In the genomic region with DNA sequence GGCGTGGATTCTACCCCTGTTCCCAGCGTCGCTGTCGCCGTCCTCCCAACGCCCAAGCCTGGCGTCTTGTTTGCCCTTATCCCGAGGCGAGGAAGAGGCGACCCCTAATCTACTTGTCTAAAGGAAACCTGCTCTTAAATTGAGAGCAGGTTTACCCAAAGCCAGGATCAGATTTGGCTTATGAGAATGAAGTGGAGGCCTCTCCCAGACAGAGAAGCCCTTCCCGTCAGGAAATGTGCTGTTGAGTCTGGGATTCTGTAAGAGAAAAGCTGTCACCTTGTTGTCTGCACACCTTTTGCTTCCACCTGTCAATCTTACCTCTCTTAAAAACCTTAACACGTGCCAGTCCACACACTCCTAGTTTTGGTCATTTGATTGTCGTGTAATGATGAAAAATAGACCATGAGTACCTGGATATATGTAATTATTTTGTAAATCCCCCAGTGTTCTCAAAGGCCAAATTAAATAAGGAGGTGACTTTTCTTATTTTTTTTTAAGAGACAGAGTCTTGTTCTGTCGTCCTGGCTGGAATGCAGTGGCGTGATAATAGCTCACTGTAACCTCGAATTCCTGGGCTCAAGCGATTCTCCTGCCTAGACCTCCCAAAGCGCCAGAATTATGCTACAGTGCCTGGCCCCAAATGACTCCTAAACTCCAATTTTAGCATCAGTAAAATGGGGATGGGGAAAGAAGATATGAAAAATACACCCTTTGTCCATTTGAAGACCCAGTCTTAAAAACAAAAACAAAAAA, we compare ENCODE assay signal across 8 cellular contexts. TPM values are rescaled to one million over a fixed set of nuclear protein-coding genes. Genes with fewer than 3 reads are reported as not detected.
DNase-seq lines count a peak whose midpoint lies in the region; ATAC-seq and TF ChIP-seq lines count a peak whose summit lies in the region.

No MANE protein-coding gene starts in this region.

- no peaks in the 10 kb centered on the region for H3K27me3 Mint-ChIP-seq in MCF 10A (ENCODE audit: insufficient read depth, unreplicated experiment)

- H3K4me1 ChIP-seq in BE2C (no peaks in the 10 kb centered on the region), HUES48 (ENCODE audit: control insufficient read depth, insufficient read depth, low read length) (peaks cover 11% of the 10 kb centered on the region; the same call in 1 of the 2 replicates), mucosa of rectum (ENCODE audit: control insufficient read depth in 2 of 2, insufficient read depth in 2 of 2, low read length in 2 of 2) (peaks cover 16 to 33% of the 10 kb centered on the region in 2 donors)

- TSS peak; percentile 46 for BruUV-seq in MCF 10A (replicated peaks; lab: Mats Ljungman, UMichigan)

- H3K9me3 ChIP-seq in BE2C, result no peaks in the 10 kb centered on the region
- H3K9me3 ChIP-seq in HUES48 (ENCODE audit: control insufficient read depth, insufficient read depth, low read length), result no peaks in the 10 kb centered on the region
- H3K9me3 ChIP-seq in mucosa of rectum (ENCODE audit: control insufficient read depth in 2 of 2, low read length in 2 of 2), result no peaks in the 10 kb centered on the region

- no peak for ATAC-seq in GM18498 (IDR thresholded peaks at IDR 0.05; ENCODE audit: unreplicated experiment)

- H3K9ac ChIP-seq in HUES48 (ENCODE audit: low read depth, low read length) (peak overlapping the region; percentile 99), mucosa of rectum (ENCODE audit: low read depth in 1 of 2, low read length in 2 of 2) (peak overlapping the region; percentile 83 to 89)

- H3K4me3 Mint-ChIP-seq in MCF 10A (ENCODE audit: unreplicated experiment), result peak overlapping the region; percentile 92

- DNase-seq in BE2C (no peak), MCF 10A (ENCODE audit: unreplicated experiment) (peak; percentile 11), islet precursor cell (no peak), NCI-H1436 (lab: John Stamatoyannopoulos, UW) (no peak), SK-N-DZ (ENCODE audit: low spot score) (no peak)

- CTCF ChIA-PET in MCF 10A (lab: Yijun Ruan, JAX), result interaction anchor here (1.1 to 2.6 kb wide), 4 partner anchors 10 to 79 kb away, joined by 3 to 12 read pairs (median 4); no protein-coding TSS in a partner anchor

- peaks cover 56% of the 10 kb centered on the region for H3K4me1 Mint-ChIP-seq in MCF 10A (ENCODE audit: insufficient read depth, unreplicated experiment)

- no peaks in the 10 kb centered on the region for H3K9me3 Mint-ChIP-seq in MCF 10A (ENCODE audit: unreplicated experiment)

- H3K36me3 ChIP-seq in BE2C (no peaks in the 10 kb centered on the region; the same call in 1 of the 2 replicates), HUES48 (ENCODE audit: control insufficient read depth, insufficient read depth, low read length) (peaks cover 37% of the 10 kb centered on the region), mucosa of rectum (ENCODE audit: control insufficient read depth in 2 of 2, insufficient read depth in 2 of 2, low read length in 2 of 2) (peaks cover 6 to 14% of the 10 kb centered on the region in 2 donors)

- peak overlapping the region; percentile 100 for H3K27ac Mint-ChIP-seq in MCF 10A (ENCODE audit: low read depth, unreplicated experiment)

- TF ChIP-seq CTCF in BE2C (IDR thresholded peaks at IDR 0.05; ENCODE audit: low read depth, low read length) (no peak), MCF 10A (IDR thresholded peaks at IDR 0.05; ENCODE audit: unreplicated experiment) (no peak)

- H3K27me3 ChIP-seq in BE2C (no peaks in the 10 kb centered on the region), HUES48 (ENCODE audit: control insufficient read depth, insufficient read depth, low read length) (no peaks in the 10 kb centered on the region), mucosa of rectum (ENCODE audit: control insufficient read depth in 2 of 2, insufficient read depth in 2 of 2, low read length in 2 of 2) (no peaks in the 10 kb centered on the region)

- H3K36me3 Mint-ChIP-seq in MCF 10A (ENCODE audit: insufficient read depth, unreplicated experiment), result peaks cover 41% of the 10 kb centered on the region

- peak overlapping the region; percentile 99 for H3K27ac ChIP-seq in HUES48 (ENCODE audit: low read depth, low read length)
- peak overlapping the region; percentile 34 to 97 for H3K27ac ChIP-seq in mucosa of rectum (ENCODE audit: low read depth in 2 of 2, low read length in 2 of 2)

- intact Hi-C loops in MCF 10A (cut with micrococcal nuclease), result loop anchor here (2.0 to 10.0 kb wide), 3 partner anchors 72 to 202 kb away; a partner anchor contains a TSS

- H3K4me3 ChIP-seq in BE2C (ENCODE audit: low read depth, low read length), result peak overlapping the region; percentile 89
- peak overlapping the region; percentile 95 for H3K4me3 ChIP-seq in HUES48 (ENCODE audit: low read depth, low read length)
- peak overlapping the region; percentile 98 to 99 for H3K4me3 ChIP-seq in mucosa of rectum (ENCODE audit: low read length in 2 of 2)

- POLR2A ChIA-PET in MCF 10A (lab: Yijun Ruan, JAX), result interaction anchor here (0.7 to 4.8 kb wide), 16 partner anchors 12 to 208 kb away, joined by 3 to 239 read pairs (median 4); a partner anchor contains a TSS

RNA-seq across cellular contexts. Expression of a gene that starts 0.6 kb away (rescaled TPM):
- 18.3 TPM for polyA plus RNA-seq in BE2C (2012; ENCODE audit: insufficient read depth, insufficient read length, low read depth)
- 60.9 and 83.4 TPM in 2 replicates for total RNA-seq in MCF 10A (2022)
- 41.6 and 51.7 TPM in 2 replicates for polyA plus RNA-seq in SK-N-DZ (2014; cell fraction: cytosol; rRNA removed)
- 48.6 and 69.7 TPM in 2 replicates for polyA plus RNA-seq in SK-N-DZ (2014; cell fraction: nucleus; rRNA removed)

RNA-seq across cellular contexts. Expression of a gene that starts 1.1 kb away (rescaled TPM):
- polyA plus RNA-seq in BE2C (2012; ENCODE audit: insufficient read depth, insufficient read length, low read depth), result 9.2 TPM
- 23.6 and 31.8 TPM in 2 replicates for total RNA-seq in MCF 10A (2022)
- 23.0 and 24.0 TPM in 2 replicates for polyA plus RNA-seq in SK-N-DZ (2014; cell fraction: cytosol; rRNA removed)
- polyA plus RNA-seq in SK-N-DZ (2014; cell fraction: nucleus; rRNA removed), result 19.7 and 72.2 TPM in 2 replicates

RNA-seq across cellular contexts. Expression of a gene that starts 56.9 kb away (rescaled TPM):
- polyA plus RNA-seq in BE2C (2012; ENCODE audit: insufficient read depth, insufficient read length, low read depth), result not detected
- total RNA-seq in MCF 10A (2022), result 45.5 and 55.7 TPM in 2 replicates
- not detected in 2 replicates for polyA plus RNA-seq in SK-N-DZ (2014; cell fraction: cytosol; rRNA removed)
- polyA plus RNA-seq in SK-N-DZ (2014; cell fraction: nucleus; rRNA removed), result not detected in 2 replicates
